Comparison of ENCODE assay signal across 10 cellular contexts in the genomic region with DNA sequence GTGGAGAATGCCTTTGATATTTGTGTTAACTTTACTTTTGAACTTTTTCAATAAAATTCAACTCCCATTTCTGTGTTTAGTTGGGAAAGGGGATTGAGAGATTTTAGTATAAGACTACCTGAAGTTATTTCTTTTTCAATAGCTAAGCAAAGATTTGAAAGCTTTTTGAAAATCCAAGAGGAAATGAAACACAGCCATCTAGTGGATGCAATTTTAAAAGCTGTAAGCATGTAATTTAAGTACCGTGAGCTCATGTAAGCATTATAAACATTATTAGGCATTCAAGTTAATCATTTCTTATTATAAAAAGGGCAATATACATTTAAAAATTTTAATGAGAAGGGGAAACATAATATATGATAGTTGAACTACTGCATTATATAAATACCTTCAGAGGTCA.
DNase-seq lines count a peak whose midpoint lies in the region; TF ChIP-seq lines count a peak whose summit lies in the region.
"Had no signal": no experiment of that assay in that cellular context is flagged by ENCODE, and none has a peak within 500 bp of the region (broad histone marks: within the 10 kb centered on the region; RNA-seq: fewer than 3 reads in every experiment).

No MANE protein-coding gene starts in this region.

- intact Hi-C loops in left ventricle myocardium inferior (cut with micrococcal nuclease): no loop called here

- TF ChIP-seq CTCF in left ventricle myocardium inferior (IDR thresholded peaks at IDR 0.05; ENCODE audit: borderline replicate concordance) (peak; percentile 45), right atrium auricular region (IDR thresholded peaks at IDR 0.05) (peak in 1 of 2 donors; percentile 52)

- H3K4me1 ChIP-seq in left ventricle myocardium inferior: no peaks in the 10 kb centered on the region
- H3K4me1 ChIP-seq in right atrium auricular region: no peaks in the 10 kb centered on the region

- no peak for DNase-seq in left ventricle myocardium inferior
- DNase-seq in right atrium auricular region (ENCODE audit: low spot score): no peak
- DNase-seq in RKO (ENCODE audit: low spot score): peak; percentile 52
- peak; percentile 54 for DNase-seq in fibroblast of peridontal ligament (ENCODE audit: extremely low read depth)
- no peak for DNase-seq in activated naive CD4-positive, alpha-beta T cell (lab: John Stamatoyannopoulos, UW)
- no peak for DNase-seq in activated naive CD4-positive, alpha-beta T cell treated with Interleukin-2 at 50 U/mL for 16 hours
- no peak for DNase-seq in NCI-H774 (lab: John Stamatoyannopoulos, UW)
- DNase-seq in HPDE6-E6E7 (ENCODE audit: extremely low spot score): no peak
- DNase-seq: activated B cell treated with CpG ODN at 0.5 μM for 24 hours, naive B cell had no signal

- H3K9me3 ChIP-seq in left ventricle myocardium inferior (replicated peaks): no peaks in the 10 kb centered on the region
- no peaks in the 10 kb centered on the region for H3K9me3 ChIP-seq in right atrium auricular region

- H3K4me3 ChIP-seq in left ventricle myocardium inferior: no peak overlapping the region
- no peak overlapping the region for H3K4me3 ChIP-seq in right atrium auricular region

- H3K27me3 ChIP-seq in left ventricle myocardium inferior (ENCODE audit: low read depth) (no peaks in the 10 kb centered on the region), right atrium auricular region (no peaks in the 10 kb centered on the region)

- H3K36me3 ChIP-seq in left ventricle myocardium inferior (no peaks in the 10 kb centered on the region), right atrium auricular region (no peaks in the 10 kb centered on the region)

- no peak overlapping the region for H3K27ac ChIP-seq in left ventricle myocardium inferior (replicated peaks)
- no peak overlapping the region for H3K27ac ChIP-seq in right atrium auricular region

Comparison
In these comparisons a context has a peak if more than half of its experiments do, and no peak if none do; other contexts are left out.
1. DNase-seq: peak in RKO (single experiment) and fibroblast of peridontal ligament (single experiment); none in left ventricle myocardium inferior (single experiment), right atrium auricular region (single experiment), activated naive CD4-positive, alpha-beta T cell (0 of 4), activated naive CD4-positive, alpha-beta T cell treated with Interleukin-2 at 50 U/mL for 16 hours (single experiment), NCI-H774 (single experiment) and HPDE6-E6E7 (single experiment).